Comparison of ENCODE assay signal across 19 cellular contexts in the genomic region with DNA sequence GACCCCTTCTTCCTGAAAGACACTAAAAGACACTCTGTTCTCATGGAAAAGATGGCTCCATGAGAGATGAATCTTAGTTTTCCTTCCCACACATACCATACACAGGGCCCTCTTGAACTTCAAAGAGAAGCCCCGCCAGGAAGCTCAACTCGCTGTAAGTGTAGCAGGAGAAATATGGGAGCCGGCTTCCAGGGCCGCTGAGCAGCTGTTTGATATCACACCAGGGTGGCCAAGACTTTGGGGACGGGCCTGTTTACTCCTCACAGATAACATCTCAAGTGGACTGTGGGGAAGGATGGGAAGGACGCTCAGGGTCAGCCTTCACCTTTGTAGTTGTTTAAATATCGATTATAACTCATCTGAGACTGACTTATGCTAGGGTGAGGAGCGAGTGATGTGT.
"Had no signal": no experiment of that assay in that cellular context is flagged by ENCODE, and none has a peak within 500 bp of the region (broad histone marks: within the 10 kb centered on the region; RNA-seq: fewer than 3 reads in every experiment).

No MANE protein-coding gene starts in this region.

- H3K4me3 ChIP-seq: coronary artery, psoas muscle, sigmoid colon, thoracic aorta, uterus had no signal

- H3K36me3 ChIP-seq: sigmoid colon, thoracic aorta, uterus, WERI-Rb-1 had no signal

- H3K4me1 Mint-ChIP-seq: activated CD4-positive, alpha-beta T cell treated with anti-CD3 and anti-CD28 coated beads for 36 hours; activated CD8-positive, alpha-beta memory T cell treated with anti-CD3 and anti-CD28 coated beads, Interleukin-2, amount 10 ng/mL, durations not matched to agents 7 days and 5 days; T-helper 17 cell had no signal

- H3K27ac Mint-ChIP-seq: activated CD4-positive, alpha-beta memory T cell treated with anti-CD3 and anti-CD28 coated beads for 36 hours; activated CD4-positive, alpha-beta T cell treated with anti-CD3 and anti-CD28 coated beads for 36 hours; activated CD8-positive, alpha-beta memory T cell treated with anti-CD3 and anti-CD28 coated beads, Interleukin-2, amount 10 ng/mL, durations not matched to agents 7 days and 5 days; activated naive CD4-positive, alpha-beta T cell treated with anti-CD3 and anti-CD28 coated beads, Interleukin-2, amount 50 U/mL, for 72 hours; T-helper 17 cell had no signal

- H3K9me3 ChIP-seq: psoas muscle, sigmoid colon, thoracic aorta, uterus had no signal

- H3K4me3 Mint-ChIP-seq: activated CD4-positive, alpha-beta memory T cell treated with anti-CD3 and anti-CD28 coated beads for 36 hours; activated CD4-positive, alpha-beta T cell treated with anti-CD3 and anti-CD28 coated beads for 36 hours; activated CD8-positive, alpha-beta memory T cell treated with anti-CD3 and anti-CD28 coated beads, Interleukin-2, amount 10 ng/mL, durations not matched to agents 7 days and 5 days; neural crest cell; T-helper 17 cell had no signal

- H3K27me3 ChIP-seq: sigmoid colon, uterus had no signal

- H3K36me3 Mint-ChIP-seq: activated CD4-positive, alpha-beta memory T cell treated with anti-CD3 and anti-CD28 coated beads for 36 hours; activated CD8-positive, alpha-beta memory T cell treated with anti-CD3 and anti-CD28 coated beads, Interleukin-2, amount 10 ng/mL, durations not matched to agents 7 days and 5 days had no signal

- H3K4me1 ChIP-seq: psoas muscle, uterus had no signal

- ATAC-seq: activated CD4-positive, alpha-beta T cell treated with anti-CD3 and anti-CD28 coated beads for 36 hours; activated CD8-positive, alpha-beta memory T cell treated with anti-CD3 and anti-CD28 coated beads, Interleukin-2, amount 10 ng/mL, durations not matched to agents 7 days and 5 days; activated naive CD4-positive, alpha-beta T cell treated with anti-CD3 and anti-CD28 coated beads, Interleukin-2, amount 50 U/mL, for 72 hours; esophagus mucosa; psoas muscle; T-helper 17 cell had no signal

- H3K27me3 Mint-ChIP-seq: activated CD4-positive, alpha-beta memory T cell treated with anti-CD3 and anti-CD28 coated beads for 36 hours; activated CD4-positive, alpha-beta T cell treated with anti-CD3 and anti-CD28 coated beads for 36 hours; activated CD8-positive, alpha-beta memory T cell treated with anti-CD3 and anti-CD28 coated beads, Interleukin-2, amount 10 ng/mL, durations not matched to agents 7 days and 5 days; T-helper 17 cell had no signal

- DNase-seq: activated CD4-positive, alpha-beta memory T cell treated with anti-CD3 and anti-CD28 coated beads for 36 hours; activated CD4-positive, alpha-beta T cell treated with anti-CD3 and anti-CD28 coated beads for 36 hours; activated CD8-positive, alpha-beta memory T cell treated with anti-CD3 and anti-CD28 coated beads, Interleukin-2, amount 10 ng/mL, durations not matched to agents 7 days and 5 days; activated effector memory CD4-positive, alpha-beta T cell treated with anti-CD3 and anti-CD28 coated beads, Interleukin-2, amount 50 U/mL, for 16 hours; activated T-cell treated with anti-CD3 and anti-CD28 coated beads, Interleukin-2, amount 50 U/mL, for 1 hour; central memory CD4-positive, alpha-beta T cell; hypothalamus; psoas muscle; sigmoid colon; stimulated activated CD4-positive, alpha-beta T cell treated with anti-CD3 and anti-CD28 coated beads, Interleukin-12 subunit alpha, Interleukin-12 subunit beta, amount 100 ng/mL, for 4 hours; stimulated activated CD4-positive, alpha-beta T cell treated with anti-CD3 and anti-CD28 coated beads, Interleukin-2, amount 100 ng/mL, for 24 hours; T-helper 17 cell; uterus; WERI-Rb-1 had no signal

- H3K27ac ChIP-seq: coronary artery, psoas muscle, sigmoid colon, thoracic aorta, uterus, WERI-Rb-1 had no signal
